9 cellular contexts compared by ENCODE assay signal in genomic region chr14:24092960-24093900, GRCh38. TPM values are rescaled to one million over a fixed set of nuclear protein-coding genes. Genes with fewer than 3 reads are reported as not detected.
DNase-seq lines count a peak whose midpoint lies in the region; ATAC-seq and TF ChIP-seq lines count a peak whose summit lies in the region.
"Had no signal": no experiment of that assay in that cellular context is flagged by ENCODE, and none has a peak within 500 bp of the region (broad histone marks: within the 10 kb centered on the region; RNA-seq: fewer than 3 reads in every experiment).

No MANE protein-coding gene starts in this region.

- TF ChIP-seq POLR2A in body of pancreas (IDR thresholded peaks at IDR 0.05) (no peak), tibial nerve (IDR thresholded peaks at IDR 0.05) (no peak)

- peak overlapping the region in 1 of 2 experiments; percentile 82 for H3K4ac ChIP-seq in mesenchymal stem cell (ENCODE audit: low read depth in 1 of 2, low read length in 2 of 2)

- peak overlapping the region; percentile 92 for H3K27ac Mint-ChIP-seq in activated naive CD4-positive, alpha-beta T cell treated with anti-CD3 and anti-CD28 coated beads, Interleukin-2, amount 10 ng/mL, durations not matched to agents 7 days and 5 days

- no peak overlapping the region for H2AK5ac ChIP-seq in mesenchymal stem cell (ENCODE audit: low read length, severe bottlenecking)

- H3K36me3 Mint-ChIP-seq in activated naive CD4-positive, alpha-beta T cell treated with anti-CD3 and anti-CD28 coated beads, Interleukin-2, amount 10 ng/mL, durations not matched to agents 7 days and 5 days, result peaks cover 17% of the 10 kb centered on the region

- H3K36me3 ChIP-seq in body of pancreas (replicated peaks in 1 of 2; ENCODE audit: insufficient read depth in 1 of 2, low read depth in 2 of 2), result no peaks in the 10 kb centered on the region
- peaks cover 0 to 9% of the 10 kb centered on the region in 2 experiments for H3K36me3 ChIP-seq in mesenchymal stem cell (ENCODE audit: control insufficient read depth in 1 of 2, insufficient read depth in 2 of 2, low read depth in 1 of 2, low read length in 2 of 2)
- peaks cover 0 to 5% (median 4%) of the 10 kb centered on the region in 3 donors for H3K36me3 ChIP-seq in tibial nerve

- peak overlapping the region; percentile 92 to 98 (median 96) for H3K27ac ChIP-seq in body of pancreas
- peak overlapping the region; percentile 4 for H3K27ac ChIP-seq in mesenchymal stem cell (ENCODE audit: low read length, poor library complexity, severe bottlenecking)
- peak overlapping the region; percentile 88 to 98 (median 93) for H3K27ac ChIP-seq in tibial nerve

- no peak overlapping the region for H2BK120ac ChIP-seq in mesenchymal stem cell (ENCODE audit: low read depth, low read length)

- H2BK12ac ChIP-seq in mesenchymal stem cell (ENCODE audit: low read length in 2 of 2), result peak overlapping the region in 1 of 2 experiments; percentile 56

- H3K9me3 ChIP-seq in body of pancreas, result no peaks in the 10 kb centered on the region
- H3K9me3 ChIP-seq in mesenchymal stem cell (ENCODE audit: control insufficient read depth, low read length), result no peaks in the 10 kb centered on the region
- no peaks in the 10 kb centered on the region for H3K9me3 ChIP-seq in tibial nerve

- TF ChIP-seq EP300 in tibial nerve (IDR thresholded peaks at IDR 0.05), result no peak

- intact Hi-C loops in body of pancreas (cut with DNase I), result no loop called here

- H3K14ac ChIP-seq in mesenchymal stem cell (ENCODE audit: low read length in 2 of 2), result no peak overlapping the region

- H2AFZ ChIP-seq in mesenchymal stem cell (ENCODE audit: low read depth, low read length), result no peak overlapping the region

- H3K9ac ChIP-seq in mesenchymal stem cell (ENCODE audit: low read length), result peak overlapping the region; percentile 40

- H2BK5ac ChIP-seq in mesenchymal stem cell (ENCODE audit: low read depth, low read length, poor library complexity, severe bottlenecking), result no peak overlapping the region

- H3K4me1 Mint-ChIP-seq in activated naive CD4-positive, alpha-beta T cell treated with anti-CD3 and anti-CD28 coated beads, Interleukin-2, amount 10 ng/mL, durations not matched to agents 7 days and 5 days, result peaks cover 39% of the 10 kb centered on the region

- H3K27me3 Mint-ChIP-seq in activated naive CD4-positive, alpha-beta T cell treated with anti-CD3 and anti-CD28 coated beads, Interleukin-2, amount 10 ng/mL, durations not matched to agents 7 days and 5 days, result no peaks in the 10 kb centered on the region

- no peak overlapping the region for H3K23ac ChIP-seq in mesenchymal stem cell (ENCODE audit: low read length in 2 of 2)

- peak overlapping the region; percentile 86 for H4K91ac ChIP-seq in mesenchymal stem cell (ENCODE audit: low read length)

- H3K4me1 ChIP-seq in body of pancreas, result peaks cover 55% of the 10 kb centered on the region
- peaks cover 14% of the 10 kb centered on the region for H3K4me1 ChIP-seq in mesenchymal stem cell (ENCODE audit: control insufficient read depth, insufficient read depth, low read depth, low read length)
- H3K4me1 ChIP-seq in tibial nerve, result peaks cover 0 to 33% (median 12%) of the 10 kb centered on the region in 4 donors

- peak overlapping the region; percentile 90 for H4K8ac ChIP-seq in mesenchymal stem cell (ENCODE audit: low read length)

- peak overlapping the region in 1 of 2 experiments; percentile 91 for H3K18ac ChIP-seq in mesenchymal stem cell (ENCODE audit: low read depth in 1 of 2, low read length in 2 of 2)

- H3K4me2 ChIP-seq in mesenchymal stem cell (ENCODE audit: low read length, poor library complexity, severe bottlenecking), result peak overlapping the region; percentile 94

- no peaks in the 10 kb centered on the region for H3K9me3 Mint-ChIP-seq in activated naive CD4-positive, alpha-beta T cell treated with anti-CD3 and anti-CD28 coated beads, Interleukin-2, amount 10 ng/mL, durations not matched to agents 7 days and 5 days

- H3K4me3 ChIP-seq in body of pancreas (no peak overlapping the region), mesenchymal stem cell (ENCODE audit: insufficient read depth in 1 of 2, low read depth in 1 of 2, low read length in 2 of 2) (peak overlapping the region in 1 of 2 experiments; percentile 90), tibial nerve (peak overlapping the region in 2 of 4 donors; percentile 76 to 98), foreskin fibroblast (ENCODE audit: low read depth in 1 of 2, low read length in 2 of 2) (peak overlapping the region in 1 of 2 donors; percentile 82)

- H3K27me3 ChIP-seq in body of pancreas, result no peaks in the 10 kb centered on the region
- H3K27me3 ChIP-seq in mesenchymal stem cell (ENCODE audit: control insufficient read depth in 1 of 2, insufficient read depth in 1 of 2, low read length in 2 of 2), result no peaks in the 10 kb centered on the region
- no peaks in the 10 kb centered on the region for H3K27me3 ChIP-seq in tibial nerve

- peaks cover 11% of the 10 kb centered on the region for H3K79me1 ChIP-seq in mesenchymal stem cell (replicated peaks; ENCODE audit: low read length, poor library complexity, severe bottlenecking)

- DNase-seq in activated naive CD4-positive, alpha-beta T cell treated with anti-CD3 and anti-CD28 coated beads, Interleukin-2, amount 10 ng/mL, durations not matched to agents 7 days and 5 days, result no peak
- no peak for DNase-seq in activated naive CD4-positive, alpha-beta T cell treated with anti-CD3 and anti-CD28 coated beads, Interleukin-2, amount 50 U/mL, for 16 hours
- DNase-seq in body of pancreas (no peak), mesenchymal stem cell (no peak), tibial nerve (ENCODE audit: low spot score in 2 of 2) (no peak), foreskin fibroblast (no peak), mesenteric fat pad (ENCODE audit: low spot score) (no peak)

- H3K4me3 Mint-ChIP-seq in activated naive CD4-positive, alpha-beta T cell treated with anti-CD3 and anti-CD28 coated beads, Interleukin-2, amount 10 ng/mL, durations not matched to agents 7 days and 5 days, result peak overlapping the region; percentile 92

- ATAC-seq in body of pancreas (no peak), HG02884 (IDR thresholded peaks at IDR 0.05; ENCODE audit: unreplicated experiment) (no peak)

- 78 to 81% methylated on average over 20 of the region's 20 CpGs for WGBS in body of pancreas, 2 donors
- 86% methylated on average over 20 of the region's 20 CpGs for WGBS in mesenchymal stem cell
- 80 to 83% methylated on average over 20 of the region's 20 CpGs for WGBS in tibial nerve, 2 donors

- TF ChIP-seq CTCF in body of pancreas (IDR thresholded peaks at IDR 0.05) (peak in 1 of 7 experiments; percentile 6), tibial nerve (IDR thresholded peaks at IDR 0.05) (no peak), foreskin fibroblast (IDR thresholded peaks at IDR 0.05; ENCODE audit: low read depth, low read length) (no peak)

- peak overlapping the region; percentile 15 for H2BK15ac ChIP-seq in mesenchymal stem cell (ENCODE audit: low read depth, poor library complexity, severe bottlenecking)

- CTCF ChIA-PET in activated naive CD4-positive, alpha-beta T cell treated with anti-CD3 and anti-CD28 coated beads, Interleukin-2, amount 10 ng/mL, durations not matched to agents 7 days and 5 days (lab: Charles Lee), result interaction anchor here (0.6 to 11.8 kb wide), 8 partner anchors 14 to 315 kb away, joined by 3 to 240 read pairs (median 6); partner anchors contain the start of genes CPNE6, EMC9, IRF9 and TM9SF1

RNA-seq across cellular contexts. Expression of gene PCK2, which starts 0.9 kb away (rescaled TPM):
- 10 to 100 TPM; 20.4 to 29.8 TPM for total RNA-seq in body of pancreas
- 37.0 TPM for polyA plus RNA-seq in mesenchymal stem cell (2013, experiment 1 of 2)
- polyA plus RNA-seq in mesenchymal stem cell (2013, experiment 2 of 2), result 35.2 TPM
- 10 to 100 TPM; 28.9 to 49.2 (median 34.3) TPM for total RNA-seq in tibial nerve
- total RNA-seq in mesenteric fat pad, result 39.1 TPM

RNA-seq across cellular contexts. Expression of gene DCAF11, which starts 21.3 kb away (rescaled TPM):
- total RNA-seq in body of pancreas (100 to 1,000 TPM in 1 of 2 donors, 10 to 100 TPM in 1; 77.1 to 128 TPM), tibial nerve (100 to 1,000 TPM in 2 of 4 donors, 10 to 100 TPM in 2; 68.9 to 126 (median 98.9) TPM), mesenteric fat pad (31.7 TPM)
- polyA plus RNA-seq in mesenchymal stem cell (2013, experiment 1 of 2), result 18.1 TPM
- 18.7 TPM for polyA plus RNA-seq in mesenchymal stem cell (2013, experiment 2 of 2)

RNA-seq across cellular contexts. Expression of gene NRL, which starts 21.5 kb away (rescaled TPM):
- total RNA-seq in body of pancreas (1 to 10 TPM; 2.1 to 2.6 TPM), tibial nerve (1 to 10 TPM; 4.8 to 7.0 (median 5.9) TPM), mesenteric fat pad (1.6 TPM)
- polyA plus RNA-seq in mesenchymal stem cell (2013, experiment 1 of 2), result 0.76 TPM
- polyA plus RNA-seq in mesenchymal stem cell (2013, experiment 2 of 2), result 0.63 TPM

RNA-seq across cellular contexts. Expression of gene CPNE6, which starts 21.9 kb away (rescaled TPM):
- total RNA-seq in body of pancreas, result not detected
- not detected for polyA plus RNA-seq in mesenchymal stem cell (2013, experiment 1 of 2)
- not detected for polyA plus RNA-seq in mesenchymal stem cell (2013, experiment 2 of 2)
- not detected for total RNA-seq in tibial nerve
- total RNA-seq in mesenteric fat pad, result not detected
- total RNA-seq: Daoy had no signal

RNA-seq across cellular contexts. Expression of gene FITM1, which starts 37.2 kb away (rescaled TPM):
- 10 to 100 TPM in 1 of 2 donors, 1 to 10 TPM in 1; 6.3 to 12.2 TPM for total RNA-seq in body of pancreas
- 0.21 TPM for polyA plus RNA-seq in mesenchymal stem cell (2013, experiment 1 of 2)
- polyA plus RNA-seq in mesenchymal stem cell (2013, experiment 2 of 2), result 0.12 TPM
- 1 to 10 TPM in 1 of 4 donors, under 1 TPM in 1, not detected in 2; 0.78 to 1.3 TPM for total RNA-seq in tibial nerve
- total RNA-seq in mesenteric fat pad, result 0.58 TPM
- total RNA-seq: Daoy had no signal

Comparison
In these comparisons a context has a peak if more than half of its experiments do, and no peak if none do; other contexts are left out.
1. H3K27ac ChIP-seq: peak in every context shown above with its lines; median percentile 96 in body of pancreas; 93 in tibial nerve; 4 in mesenchymal stem cell.